ENCODE assay signal across 29 cellular contexts in the genomic region with DNA sequence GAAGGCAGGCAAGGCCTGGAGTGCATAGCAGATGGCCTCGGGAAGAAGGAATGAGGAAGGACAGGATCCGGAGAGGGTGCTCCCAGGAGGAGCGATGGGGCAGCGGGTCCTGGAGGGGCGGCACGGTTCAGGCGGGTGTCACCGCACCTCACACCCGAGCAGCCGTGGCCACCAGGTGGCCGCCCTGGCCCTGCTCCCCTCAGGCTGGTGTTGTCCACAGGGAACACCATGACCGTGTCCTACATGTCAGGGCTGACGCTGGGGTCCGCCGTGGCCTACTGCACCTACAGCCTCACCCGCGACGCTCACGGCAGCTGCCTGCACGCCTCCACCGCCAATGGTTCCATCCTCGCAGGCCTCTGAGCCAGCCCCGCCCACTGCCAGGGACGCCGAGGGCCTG. TPM values are rescaled to one million over a fixed set of nuclear protein-coding genes. Genes with fewer than 3 reads are reported as not detected.
DNase-seq lines count a peak whose midpoint lies in the region; ATAC-seq and TF ChIP-seq lines count a peak whose summit lies in the region.
"Had no signal": no experiment of that assay in that cellular context is flagged by ENCODE, and none has a peak within 500 bp of the region (broad histone marks: within the 10 kb centered on the region; RNA-seq: fewer than 3 reads in every experiment).

No MANE protein-coding gene starts in this region.

- H4K20me1 ChIP-seq in GM23338 (replicated peaks; ENCODE audit: insufficient read depth) (no peaks in the 10 kb centered on the region), PC-3 (ENCODE audit: low read length) (no peaks in the 10 kb centered on the region)

- H3K4me3 Mint-ChIP-seq in GM23338 (no peak overlapping the region), progenitor cell of endocrine pancreas (ENCODE audit: low read depth) (no peak overlapping the region)
- H3K4me3 Mint-ChIP-seq: activated CD4-positive, alpha-beta memory T cell treated with anti-CD3 and anti-CD28 coated beads for 36 hours; brain; memory B cell; stimulated activated naive CD8-positive, alpha-beta T cell treated with anti-CD3 and anti-CD28 coated beads, Interleukin-15, Interleukin-2, amounts not matched to agents 100 ng/mL and 50 ng/mL, for 24 hours; T-helper 1 cell treated with Interleukin-12 subunit alpha and Interleukin-12 subunit beta and Interleukin-4 antibody, amounts not matched to agents 30 μg/mL and 1 μg/mL, for 36 hours had no signal

- POLR2A ChIA-PET in PC-3 (lab: Charles Lee; ENCODE audit: unreplicated experiment), result no interaction called here

- H3K4me1 Mint-ChIP-seq in GM23338 (no peaks in the 10 kb centered on the region; the same call in 2 of the 3 replicates), progenitor cell of endocrine pancreas (ENCODE audit: low read depth) (no peaks in the 10 kb centered on the region)
- H3K4me1 Mint-ChIP-seq: brain had no signal

- H3K79me2 ChIP-seq in GM23338 (replicated peaks; ENCODE audit: insufficient read depth), result no peaks in the 10 kb centered on the region
- H3K79me2 ChIP-seq in PC-3 (ENCODE audit: low read length), result no peaks in the 10 kb centered on the region

- BruUV-seq in PC-3 (replicated peaks; lab: Mats Ljungman, UMichigan), result no TSS peak

- H3K4me2 ChIP-seq in GM23338 (no peak overlapping the region), PC-3 (ENCODE audit: low read length) (no peak overlapping the region)
- H3K4me2 ChIP-seq: BLaER1 treated with 17β-estradiol and CSF1 and Interleukin-3, amounts not matched to agents 10 nM and 100 nM; smooth muscle cell had no signal

- DNase-seq in GM23338 (ENCODE audit: low spot score), result no peak
- no peak for DNase-seq in PC-3
- DNase-seq in foreskin keratinocyte, result no peak
- DNase-seq in progenitor cell of endocrine pancreas (ENCODE audit: low spot score, unreplicated experiment), result no peak
- DNase-seq in AG08395 (ENCODE audit: low spot score), result no peak
- DNase-seq in retina, result no peak
- no peak for DNase-seq in activated effector memory CD4-positive, alpha-beta T cell treated with Interleukin-2 at 50 U/mL for 16 hours
- DNase-seq: activated CD4-positive, alpha-beta memory T cell treated with anti-CD3 and anti-CD28 coated beads for 36 hours; activated CD4-positive, CD25-positive, alpha-beta regulatory T cell treated with anti-CD3 and anti-CD28 coated beads, Interleukin-2, amount 50 U/mL, for 72 hours; activated naive CD4-positive, alpha-beta T cell treated with anti-CD3 and anti-CD28 coated beads, Interleukin-2, amount 50 U/mL, for 16 hours; cerebellar nuclear complex; DMS53; dorsolateral prefrontal cortex; gastrocnemius medialis; hippocampal formation; left colon; NCI-H1092; NCI-H187; NCI-H2171; RPMI8226 had no signal

- H3K4me1 ChIP-seq in GM23338 (ENCODE audit: insufficient read depth) (no peaks in the 10 kb centered on the region), PC-3 (ENCODE audit: insufficient read depth, low read length) (no peaks in the 10 kb centered on the region), foreskin keratinocyte (no peaks in the 10 kb centered on the region)
- H3K4me1 ChIP-seq: gastrocnemius medialis, right atrium auricular region had no signal

- no peaks in the 10 kb centered on the region for H3K36me3 ChIP-seq in GM23338 (ENCODE audit: insufficient read depth)
- no peaks in the 10 kb centered on the region for H3K36me3 ChIP-seq in PC-3 (ENCODE audit: low read depth, low read length)

- H3K36me3 Mint-ChIP-seq in GM23338 (ENCODE audit: low read depth), result no peaks in the 10 kb centered on the region; the same call in 1 of the 3 replicates
- H3K36me3 Mint-ChIP-seq in progenitor cell of endocrine pancreas (ENCODE audit: insufficient read depth), result peaks cover 26% of the 10 kb centered on the region
- H3K36me3 Mint-ChIP-seq: activated CD4-positive, alpha-beta memory T cell treated with anti-CD3 and anti-CD28 coated beads for 36 hours had no signal

- peak in 1 of 2 experiments; percentile 39; a peak in 2 of 4 replicates for TF ChIP-seq CTCF in GM23338 (conservative IDR thresholded peaks at IDR 0.05; ENCODE audit: low read depth in 2 of 2)
- TF ChIP-seq CTCF in PC-3 (conservative IDR thresholded peaks at IDR 0.05; ENCODE audit: low read depth, low read length), result no peak
- no peak for TF ChIP-seq CTCF in foreskin keratinocyte (conservative IDR thresholded peaks at IDR 0.05)
- peak; percentile 23 for TF ChIP-seq CTCF in progenitor cell of endocrine pancreas (IDR thresholded peaks at IDR 0.05; ENCODE audit: unreplicated experiment)

- peak; percentile 61 for ATAC-seq in GM23338
- peak; percentile 37 for ATAC-seq in PC-3
- peak; percentile 6 for ATAC-seq in foreskin keratinocyte
- ATAC-seq: gastrocnemius medialis, HCT116, left colon had no signal

- no peak overlapping the region; the same call in 1 of the 2 replicates for H3K27ac Mint-ChIP-seq in GM23338
- H3K27ac Mint-ChIP-seq in progenitor cell of endocrine pancreas, result peak overlapping the region; percentile 83
- H3K27ac Mint-ChIP-seq: activated CD4-positive, alpha-beta memory T cell treated with anti-CD3 and anti-CD28 coated beads for 36 hours; memory B cell; stimulated activated naive CD8-positive, alpha-beta T cell treated with anti-CD3 and anti-CD28 coated beads, Interleukin-15, Interleukin-2, amounts not matched to agents 100 ng/mL and 50 ng/mL, for 24 hours; T-helper 1 cell treated with Interleukin-12 subunit alpha and Interleukin-12 subunit beta and Interleukin-4 antibody, amounts not matched to agents 30 μg/mL and 1 μg/mL, for 36 hours had no signal

- no peak overlapping the region for H3K9ac ChIP-seq in PC-3 (ENCODE audit: low read length)
- H3K9ac ChIP-seq: BLaER1 treated with 17β-estradiol and CSF1 and Interleukin-3, amounts not matched to agents 10 nM and 100 nM had no signal

- H3K27me3 ChIP-seq in GM23338 (ENCODE audit: insufficient read depth) (no peaks in the 10 kb centered on the region), PC-3 (ENCODE audit: low read length) (no peaks in the 10 kb centered on the region), foreskin keratinocyte (no peaks in the 10 kb centered on the region)
- H3K27me3 ChIP-seq: dorsolateral prefrontal cortex, gastrocnemius medialis, right atrium auricular region had no signal

- H3K9me2 ChIP-seq in GM23338 (ENCODE audit: insufficient read depth) (no peaks in the 10 kb centered on the region), PC-3 (replicated peaks; ENCODE audit: low read length) (no peaks in the 10 kb centered on the region)

- no peaks in the 10 kb centered on the region for H3K9me3 ChIP-seq in PC-3 (ENCODE audit: low read length)
- H3K9me3 ChIP-seq: BLaER1 treated with 17β-estradiol and CSF1 and Interleukin-3, amounts not matched to agents 10 nM and 100 nM; gastrocnemius medialis; right atrium auricular region had no signal

- H3K4me3 ChIP-seq in GM23338 (no peak overlapping the region), PC-3 (ENCODE audit: low read length) (no peak overlapping the region)
- H3K4me3 ChIP-seq: BLaER1 treated with 17β-estradiol and CSF1 and Interleukin-3, amounts not matched to agents 10 nM and 100 nM; dorsolateral prefrontal cortex; gastrocnemius medialis; right atrium auricular region; SK-N-MC; smooth muscle cell had no signal

- H3K27ac ChIP-seq in GM23338 (ENCODE audit: low read depth) (no peak overlapping the region), PC-3 (ENCODE audit: low read length) (no peak overlapping the region), foreskin keratinocyte (no peak overlapping the region)
- H3K27ac ChIP-seq: BLaER1 treated with 17β-estradiol and CSF1 and Interleukin-3, amounts not matched to agents 10 nM and 100 nM; dorsolateral prefrontal cortex; gastrocnemius medialis; right atrium auricular region; SK-N-MC had no signal

- intact Hi-C loops in PC-3 (cut with micrococcal nuclease), result no loop called here

- no peak overlapping the region for H2AFZ ChIP-seq in GM23338
- no peak overlapping the region for H2AFZ ChIP-seq in PC-3 (ENCODE audit: low read length)

- H3K27me3 Mint-ChIP-seq in GM23338 (ENCODE audit: insufficient read depth, low read depth, poor library complexity), result peaks cover 18% of the 10 kb centered on the region
- H3K27me3 Mint-ChIP-seq in progenitor cell of endocrine pancreas, result no peaks in the 10 kb centered on the region
- H3K27me3 Mint-ChIP-seq: activated CD4-positive, alpha-beta memory T cell treated with anti-CD3 and anti-CD28 coated beads for 36 hours had no signal

- H3K9me3 Mint-ChIP-seq in GM23338, result no peaks in the 10 kb centered on the region
- H3K9me3 Mint-ChIP-seq in progenitor cell of endocrine pancreas (ENCODE audit: low read depth), result no peaks in the 10 kb centered on the region
- H3K9me3 Mint-ChIP-seq: activated CD4-positive, alpha-beta memory T cell treated with anti-CD3 and anti-CD28 coated beads for 36 hours; brain; memory B cell; stimulated activated naive CD8-positive, alpha-beta T cell treated with anti-CD3 and anti-CD28 coated beads, Interleukin-15, Interleukin-2, amounts not matched to agents 100 ng/mL and 50 ng/mL, for 24 hours; T-helper 1 cell treated with Interleukin-12 subunit alpha and Interleukin-12 subunit beta and Interleukin-4 antibody, amounts not matched to agents 30 μg/mL and 1 μg/mL, for 36 hours had no signal

- CTCF ChIA-PET in PC-3 (lab: Charles Lee), result no interaction called here

- H3F3A ChIP-seq in GM23338 (replicated peaks; ENCODE audit: low read depth), result no peaks in the 10 kb centered on the region
- H3F3A ChIP-seq in PC-3 (ENCODE audit: low read length, unreplicated experiment), result no peaks in the 10 kb centered on the region

TF ChIP-seq in GM23338, 12 proteins besides CTCF, POLR2A, EP300 and RAD21 (continues in another document):
- TF ChIP-seq, protein P1, sequence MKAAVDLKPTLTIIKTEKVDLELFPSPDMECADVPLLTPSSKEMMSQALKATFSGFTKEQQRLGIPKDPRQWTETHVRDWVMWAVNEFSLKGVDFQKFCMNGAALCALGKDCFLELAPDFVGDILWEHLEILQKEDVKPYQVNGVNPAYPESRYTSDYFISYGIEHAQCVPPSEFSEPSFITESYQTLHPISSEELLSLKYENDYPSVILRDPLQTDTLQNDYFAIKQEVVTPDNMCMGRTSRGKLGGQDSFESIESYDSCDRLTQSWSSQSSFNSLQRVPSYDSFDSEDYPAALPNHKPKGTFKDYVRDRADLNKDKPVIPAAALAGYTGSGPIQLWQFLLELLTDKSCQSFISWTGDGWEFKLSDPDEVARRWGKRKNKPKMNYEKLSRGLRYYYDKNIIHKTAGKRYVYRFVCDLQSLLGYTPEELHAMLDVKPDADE (IDR thresholded peaks at IDR 0.05), result no peak
- TF ChIP-seq POLR2AphosphoS5 (IDR thresholded peaks at IDR 0.05; ENCODE audit: low read depth) (no peak), ZNF331 (CRISPR knock-in tag; IDR thresholded peaks at IDR 0.05; ENCODE audit: low read depth) (no peak), EZH2phosphoT487 (IDR thresholded peaks at IDR 0.05; ENCODE audit: unreplicated experiment) (no peak), ZNF114 (CRISPR knock-in tag; IDR thresholded peaks at IDR 0.05) (no peak), STAT1 (IDR thresholded peaks at IDR 0.05; ENCODE audit: unreplicated experiment) (no peak), NANOG (IDR thresholded peaks at IDR 0.05; ENCODE audit: borderline replicate concordance) (no peak)

RNA-seq across cellular contexts. Expression of a gene that starts 19.8 kb away (rescaled TPM):
- total RNA-seq in GM23338 (2014; rRNA removed; shearing (Covaris generic)), result 8.1 and 8.8 TPM in 2 replicates
- polyA plus RNA-seq in GM23338 (2016; fragmentation: Nextera tagmentation; extraction: Ambion mirVana), result 4.8 and 6.4 TPM in 2 replicates
- total RNA-seq in PC-3 (2014; rRNA removed), result 6.7 and 8.9 TPM in 2 replicates
- 0.46 and 1.0 TPM in 2 replicates for total RNA-seq in foreskin keratinocyte
- 0.70 and 1.1 TPM in 2 replicates for polyA plus RNA-seq in foreskin keratinocyte
- total RNA-seq in progenitor cell of endocrine pancreas, result 108 and 120 TPM in 2 replicates

Comparison
In these comparisons a context has a peak if more than half of its experiments do, and no peak if none do; other contexts are left out.
1. ATAC-seq: peak in every context shown above with its lines; median percentile 61 in GM23338; 37 in PC-3; 6 in foreskin keratinocyte.
2. RNA of a gene that starts 19.8 kb away (total RNA-seq): 108 to 120 TPM in progenitor cell of endocrine pancreas; 6.7 to 8.9 TPM in PC-3, 8.1 to 8.8 TPM in GM23338 and 0.46 to 1.0 TPM in foreskin keratinocyte; every median in the first group is over 10 times any median in the second.